Comparison of ENCODE assay signal across 1 cellular context in the genomic region with DNA sequence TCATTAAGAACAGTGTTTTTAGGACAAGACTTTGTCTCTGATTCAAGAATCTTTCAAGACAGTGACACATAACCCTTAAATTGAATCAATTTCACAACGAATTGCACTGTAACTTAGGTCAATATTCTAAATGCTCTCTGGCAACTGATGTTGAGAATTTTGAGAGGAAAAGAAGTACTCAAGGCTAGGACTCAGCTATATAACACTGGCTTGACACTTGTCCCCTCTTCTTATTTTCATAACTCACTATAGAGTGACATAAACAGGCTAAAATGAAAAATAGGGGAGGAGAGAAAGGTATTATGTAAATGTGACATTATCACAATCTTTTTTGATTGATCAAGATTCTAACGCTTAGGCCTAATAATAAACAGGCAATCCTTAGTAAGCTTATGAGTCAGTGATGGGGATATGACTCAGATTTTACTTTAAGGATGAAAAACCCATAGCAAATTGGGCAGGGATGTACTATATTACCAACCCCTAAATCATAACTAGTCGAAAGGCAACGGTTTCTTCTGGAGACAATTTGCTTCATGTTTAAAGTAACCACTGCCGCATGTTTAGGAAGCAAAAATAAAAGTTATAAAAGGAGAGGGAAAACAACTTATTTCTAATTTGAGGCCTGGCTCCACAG.
TF ChIP-seq lines count a peak whose summit lies in the region.

No MANE protein-coding gene starts in this region.

TF ChIP-seq in HEK293, 187 proteins besides CTCF, POLR2A, EP300 and RAD21 (continued from another document):
- no peak for TF ChIP-seq ZNF391 (tag by site-specific recombination; IDR thresholded peaks at IDR 0.05; ENCODE audit: borderline replicate concordance, low read depth)
- 0 out of 2 replicates have a peak, but pooled peaks have one; percentile 20 for TF ChIP-seq ZNF629 (tag by site-specific recombination; IDR thresholded peaks at IDR 0.05)
- TF ChIP-seq ZNF112 (tag by site-specific recombination; IDR thresholded peaks at IDR 0.05) = no peak
- TF ChIP-seq SP2 (tag by site-specific recombination; IDR thresholded peaks at IDR 0.05) = no peak
- no peak for TF ChIP-seq ZFHX2 (tag by site-specific recombination; conservative IDR thresholded peaks at IDR 0.05)
- TF ChIP-seq PRDM1 (tag by site-specific recombination; IDR thresholded peaks at IDR 0.05) = no peak
- TF ChIP-seq ZNF768 (tag by site-specific recombination; IDR thresholded peaks at IDR 0.05) = no peak
- TF ChIP-seq ZNF221 (tag by site-specific recombination; IDR thresholded peaks at IDR 0.05; ENCODE audit: borderline replicate concordance) = no peak
- TF ChIP-seq IKZF3 (tag by site-specific recombination; IDR thresholded peaks at IDR 0.05) = no peak
- TF ChIP-seq, protein P1, sequence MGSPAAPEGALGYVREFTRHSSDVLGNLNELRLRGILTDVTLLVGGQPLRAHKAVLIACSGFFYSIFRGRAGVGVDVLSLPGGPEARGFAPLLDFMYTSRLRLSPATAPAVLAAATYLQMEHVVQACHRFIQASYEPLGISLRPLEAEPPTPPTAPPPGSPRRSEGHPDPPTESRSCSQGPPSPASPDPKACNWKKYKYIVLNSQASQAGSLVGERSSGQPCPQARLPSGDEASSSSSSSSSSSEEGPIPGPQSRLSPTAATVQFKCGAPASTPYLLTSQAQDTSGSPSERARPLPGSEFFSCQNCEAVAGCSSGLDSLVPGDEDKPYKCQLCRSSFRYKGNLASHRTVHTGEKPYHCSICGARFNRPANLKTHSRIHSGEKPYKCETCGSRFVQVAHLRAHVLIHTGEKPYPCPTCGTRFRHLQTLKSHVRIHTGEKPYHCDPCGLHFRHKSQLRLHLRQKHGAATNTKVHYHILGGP (tag by site-specific recombination; IDR thresholded peaks at IDR 0.05) = no peak
- peak; percentile 42 for TF ChIP-seq SP7 (tag by site-specific recombination; IDR thresholded peaks at IDR 0.05)
- TF ChIP-seq, protein P2, sequence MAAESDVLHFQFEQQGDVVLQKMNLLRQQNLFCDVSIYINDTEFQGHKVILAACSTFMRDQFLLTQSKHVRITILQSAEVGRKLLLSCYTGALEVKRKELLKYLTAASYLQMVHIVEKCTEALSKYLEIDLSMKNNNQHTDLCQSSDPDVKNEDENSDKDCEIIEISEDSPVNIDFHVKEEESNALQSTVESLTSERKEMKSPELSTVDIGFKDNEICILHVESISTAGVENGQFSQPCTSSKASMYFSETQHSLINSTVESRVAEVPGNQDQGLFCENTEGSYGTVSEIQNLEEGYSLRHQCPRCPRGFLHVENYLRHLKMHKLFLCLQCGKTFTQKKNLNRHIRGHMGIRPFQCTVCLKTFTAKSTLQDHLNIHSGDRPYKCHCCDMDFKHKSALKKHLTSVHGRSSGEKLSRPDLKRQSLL (tag by site-specific recombination; IDR thresholded peaks at IDR 0.05) = no peak
- no peak for TF ChIP-seq ZNF366 (tag by site-specific recombination; conservative IDR thresholded peaks at IDR 0.05)
- TF ChIP-seq ZNF585B (tag by site-specific recombination; IDR thresholded peaks at IDR 0.05) = no peak
- no peak for TF ChIP-seq ZNF211 (tag by site-specific recombination; IDR thresholded peaks at IDR 0.05; ENCODE audit: low read depth)
- no peak for TF ChIP-seq ZNF184 (tag by site-specific recombination; IDR thresholded peaks at IDR 0.05)
- no peak for TF ChIP-seq ZNF239 (tag by site-specific recombination; IDR thresholded peaks at IDR 0.05)
- no peak for TF ChIP-seq ZNF514 (tag by site-specific recombination; IDR thresholded peaks at IDR 0.05)
- no peak for TF ChIP-seq SALL2 (tag by site-specific recombination; IDR thresholded peaks at IDR 0.05; ENCODE audit: borderline replicate concordance)
- peak; percentile 56 for TF ChIP-seq ZNF335 (tag by site-specific recombination; conservative IDR thresholded peaks at IDR 0.05)
- no peak for TF ChIP-seq OVOL3 (tag by site-specific recombination; IDR thresholded peaks at IDR 0.05)
- TF ChIP-seq, protein P3, sequence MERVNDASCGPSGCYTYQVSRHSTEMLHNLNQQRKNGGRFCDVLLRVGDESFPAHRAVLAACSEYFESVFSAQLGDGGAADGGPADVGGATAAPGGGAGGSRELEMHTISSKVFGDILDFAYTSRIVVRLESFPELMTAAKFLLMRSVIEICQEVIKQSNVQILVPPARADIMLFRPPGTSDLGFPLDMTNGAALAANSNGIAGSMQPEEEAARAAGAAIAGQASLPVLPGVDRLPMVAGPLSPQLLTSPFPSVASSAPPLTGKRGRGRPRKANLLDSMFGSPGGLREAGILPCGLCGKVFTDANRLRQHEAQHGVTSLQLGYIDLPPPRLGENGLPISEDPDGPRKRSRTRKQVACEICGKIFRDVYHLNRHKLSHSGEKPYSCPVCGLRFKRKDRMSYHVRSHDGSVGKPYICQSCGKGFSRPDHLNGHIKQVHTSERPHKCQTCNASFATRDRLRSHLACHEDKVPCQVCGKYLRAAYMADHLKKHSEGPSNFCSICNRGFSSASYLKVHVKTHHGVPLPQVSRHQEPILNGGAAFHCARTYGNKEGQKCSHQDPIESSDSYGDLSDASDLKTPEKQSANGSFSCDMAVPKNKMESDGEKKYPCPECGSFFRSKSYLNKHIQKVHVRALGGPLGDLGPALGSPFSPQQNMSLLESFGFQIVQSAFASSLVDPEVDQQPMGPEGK (tag by site-specific recombination; IDR thresholded peaks at IDR 0.05) = no peak
- no peak for TF ChIP-seq ZNF37A (tag by site-specific recombination; IDR thresholded peaks at IDR 0.05)
- TF ChIP-seq WT1 (tag by site-specific recombination; IDR thresholded peaks at IDR 0.05) = no peak
- TF ChIP-seq, protein P4, sequence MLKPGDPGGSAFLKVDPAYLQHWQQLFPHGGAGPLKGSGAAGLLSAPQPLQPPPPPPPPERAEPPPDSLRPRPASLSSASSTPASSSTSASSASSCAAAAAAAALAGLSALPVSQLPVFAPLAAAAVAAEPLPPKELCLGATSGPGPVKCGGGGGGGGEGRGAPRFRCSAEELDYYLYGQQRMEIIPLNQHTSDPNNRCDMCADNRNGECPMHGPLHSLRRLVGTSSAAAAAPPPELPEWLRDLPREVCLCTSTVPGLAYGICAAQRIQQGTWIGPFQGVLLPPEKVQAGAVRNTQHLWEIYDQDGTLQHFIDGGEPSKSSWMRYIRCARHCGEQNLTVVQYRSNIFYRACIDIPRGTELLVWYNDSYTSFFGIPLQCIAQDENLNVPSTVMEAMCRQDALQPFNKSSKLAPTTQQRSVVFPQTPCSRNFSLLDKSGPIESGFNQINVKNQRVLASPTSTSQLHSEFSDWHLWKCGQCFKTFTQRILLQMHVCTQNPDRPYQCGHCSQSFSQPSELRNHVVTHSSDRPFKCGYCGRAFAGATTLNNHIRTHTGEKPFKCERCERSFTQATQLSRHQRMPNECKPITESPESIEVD (tag by site-specific recombination; IDR thresholded peaks at IDR 0.05) = peak; percentile 56
- TF ChIP-seq ZBTB17 (tag by site-specific recombination; IDR thresholded peaks at IDR 0.05) = no peak
- no peak for TF ChIP-seq FEZF1 (tag by site-specific recombination; IDR thresholded peaks at IDR 0.05)
- TF ChIP-seq SCRT1 (tag by site-specific recombination; IDR thresholded peaks at IDR 0.05; ENCODE audit: borderline replicate concordance) = no peak
- TF ChIP-seq, protein P5, sequence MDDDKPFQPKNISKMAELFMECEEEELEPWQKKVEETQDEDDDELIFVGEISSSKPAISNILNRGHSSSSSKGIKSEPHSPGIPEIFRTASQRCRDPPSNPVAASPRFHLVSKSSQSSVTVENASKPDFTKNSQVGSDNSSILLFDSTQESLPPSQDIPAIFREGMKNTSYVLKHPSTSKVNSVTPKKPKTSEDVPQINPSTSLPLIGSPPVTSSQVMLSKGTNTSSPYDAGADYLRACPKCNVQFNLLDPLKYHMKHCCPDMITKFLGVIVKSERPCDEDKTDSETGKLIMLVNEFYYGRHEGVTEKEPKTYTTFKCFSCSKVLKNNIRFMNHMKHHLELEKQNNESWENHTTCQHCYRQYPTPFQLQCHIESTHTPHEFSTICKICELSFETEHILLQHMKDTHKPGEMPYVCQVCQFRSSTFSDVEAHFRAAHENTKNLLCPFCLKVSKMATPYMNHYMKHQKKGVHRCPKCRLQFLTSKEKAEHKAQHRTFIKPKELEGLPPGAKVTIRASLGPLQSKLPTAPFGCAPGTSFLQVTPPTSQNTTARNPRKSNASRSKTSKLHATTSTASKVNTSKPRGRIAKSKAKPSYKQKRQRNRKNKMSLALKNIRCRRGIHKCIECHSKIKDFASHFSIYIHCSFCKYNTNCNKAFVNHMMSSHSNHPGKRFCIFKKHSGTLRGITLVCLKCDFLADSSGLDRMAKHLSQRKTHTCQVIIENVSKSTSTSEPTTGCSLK (tag by site-specific recombination; IDR thresholded peaks at IDR 0.05) = no peak
- no peak for TF ChIP-seq TRIM28 (IDR thresholded peaks at IDR 0.05; ENCODE audit: borderline replicate concordance, low read length)
- peak; percentile 60; the same call in 1 of the 2 replicates for TF ChIP-seq ZEB2 (tag by site-specific recombination; IDR thresholded peaks at IDR 0.05)
- TF ChIP-seq, protein P6, sequence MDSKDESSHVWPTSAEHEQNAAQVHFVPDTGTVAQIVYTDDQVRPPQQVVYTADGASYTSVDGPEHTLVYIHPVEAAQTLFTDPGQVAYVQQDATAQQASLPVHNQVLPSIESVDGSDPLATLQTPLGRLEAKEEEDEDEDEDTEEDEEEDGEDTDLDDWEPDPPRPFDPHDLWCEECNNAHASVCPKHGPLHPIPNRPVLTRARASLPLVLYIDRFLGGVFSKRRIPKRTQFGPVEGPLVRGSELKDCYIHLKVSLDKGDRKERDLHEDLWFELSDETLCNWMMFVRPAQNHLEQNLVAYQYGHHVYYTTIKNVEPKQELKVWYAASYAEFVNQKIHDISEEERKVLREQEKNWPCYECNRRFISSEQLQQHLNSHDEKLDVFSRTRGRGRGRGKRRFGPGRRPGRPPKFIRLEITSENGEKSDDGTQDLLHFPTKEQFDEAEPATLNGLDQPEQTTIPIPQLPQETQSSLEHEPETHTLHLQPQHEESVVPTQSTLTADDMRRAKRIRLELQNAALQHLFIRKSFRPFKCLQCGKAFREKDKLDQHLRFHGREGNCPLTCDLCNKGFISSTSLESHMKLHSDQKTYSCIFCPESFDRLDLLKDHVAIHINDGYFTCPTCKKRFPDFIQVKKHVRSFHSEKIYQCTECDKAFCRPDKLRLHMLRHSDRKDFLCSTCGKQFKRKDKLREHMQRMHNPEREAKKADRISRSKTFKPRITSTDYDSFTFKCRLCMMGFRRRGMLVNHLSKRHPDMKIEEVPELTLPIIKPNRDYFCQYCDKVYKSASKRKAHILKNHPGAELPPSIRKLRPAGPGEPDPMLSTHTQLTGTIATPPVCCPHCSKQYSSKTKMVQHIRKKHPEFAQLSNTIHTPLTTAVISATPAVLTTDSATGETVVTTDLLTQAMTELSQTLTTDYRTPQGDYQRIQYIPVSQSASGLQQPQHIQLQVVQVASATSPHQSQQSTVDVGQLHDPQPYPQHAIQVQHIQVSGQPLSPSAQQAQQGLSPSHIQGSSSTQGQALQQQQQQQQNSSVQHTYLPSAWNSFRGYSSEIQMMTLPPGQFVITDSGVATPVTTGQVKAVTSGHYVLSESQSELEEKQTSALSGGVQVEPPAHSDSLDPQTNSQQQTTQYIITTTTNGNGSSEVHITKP (tag by site-specific recombination; IDR thresholded peaks at IDR 0.05) = 0 out of 2 replicates have a peak, but pooled peaks have one; percentile 16
